ENCODE assay signal across 21 cellular contexts in the genomic region with DNA sequence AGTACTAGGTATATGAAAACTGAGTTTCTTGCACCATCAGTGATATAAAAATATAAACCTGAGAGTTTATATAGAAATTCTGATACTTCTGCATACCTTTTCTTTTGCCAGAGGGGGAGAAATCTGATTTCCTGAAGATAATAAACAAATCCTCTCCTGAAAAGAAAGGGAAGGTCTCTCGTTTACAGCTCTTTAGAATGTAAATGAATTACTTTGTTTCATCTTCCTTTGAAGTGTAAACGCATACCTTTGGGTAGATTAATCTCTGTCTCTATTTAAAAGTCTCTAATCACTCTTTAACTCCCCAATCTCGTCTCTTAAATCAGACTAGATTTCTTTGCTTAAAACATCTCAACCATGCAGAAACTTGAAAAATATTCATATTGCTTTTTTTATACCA.
"Had no signal": no experiment of that assay in that cellular context is flagged by ENCODE, and none has a peak within 500 bp of the region (broad histone marks: within the 10 kb centered on the region; RNA-seq: fewer than 3 reads in every experiment).

No MANE protein-coding gene starts in this region.

- H3K4me3 ChIP-seq: adrenal gland, PC-9 had no signal

- H3K36me3 ChIP-seq: adrenal gland had no signal

- H3K27ac Mint-ChIP-seq: activated CD4-positive, alpha-beta T cell treated with anti-CD3 and anti-CD28 coated beads for 36 hours; activated CD8-positive, alpha-beta T cell treated with anti-CD3 and anti-CD28 coated beads for 36 hours; activated naive CD8-positive, alpha-beta T cell treated with anti-CD3 and anti-CD28 coated beads, Interleukin-2, amount 10 ng/mL, durations not matched to agents 7 days and 5 days had no signal

- H3K27me3 ChIP-seq: adrenal gland had no signal

- H3K4me1 ChIP-seq: adrenal gland had no signal

- H3K36me3 Mint-ChIP-seq: activated naive CD8-positive, alpha-beta T cell treated with anti-CD3 and anti-CD28 coated beads, Interleukin-2, amount 10 ng/mL, durations not matched to agents 7 days and 5 days had no signal

- H3K4me1 Mint-ChIP-seq: activated CD4-positive, alpha-beta T cell treated with anti-CD3 and anti-CD28 coated beads for 36 hours; activated naive CD8-positive, alpha-beta T cell treated with anti-CD3 and anti-CD28 coated beads, Interleukin-2, amount 10 ng/mL, durations not matched to agents 7 days and 5 days had no signal

- DNase-seq: activated CD4-positive, alpha-beta T cell treated with anti-CD3 and anti-CD28 coated beads for 36 hours; activated CD8-positive, alpha-beta memory T cell treated with anti-CD3 and anti-CD28 coated beads, Interleukin-2, amount 50 U/mL, for 4 hours; activated CD8-positive, alpha-beta T cell treated with anti-CD3 and anti-CD28 coated beads for 36 hours; activated naive CD4-positive, alpha-beta T cell treated with anti-CD3 and anti-CD28 coated beads, Interleukin-2, amount 50 U/mL, for 16 hours; activated naive CD8-positive, alpha-beta T cell treated with anti-CD3 and anti-CD28 coated beads, Interleukin-2, amount 10 ng/mL, durations not matched to agents 7 days and 5 days; adrenal gland; anterior cingulate cortex; cerebellar nuclear complex; KBM-7; NCI-H1048; NCI-H1417; NCI-H2029 treated with DMSO at 0.1 percent for 48 hours; NCI-H345; NCI-H510A treated with DMSO at 0.1 percent for 48 hours; NCI-H69; NK-92 treated with Interleukin-12 subunit alpha and Interleukin-12 subunit beta, amount 100 ng/mL, for 24 hours; PC-9; SIG-M5; T-helper 2 cell; T1000 had no signal

- H3K4me2 ChIP-seq: PC-9 had no signal

- ATAC-seq: activated CD4-positive, alpha-beta T cell treated with anti-CD3 and anti-CD28 coated beads for 36 hours; activated CD8-positive, alpha-beta T cell treated with anti-CD3 and anti-CD28 coated beads for 36 hours had no signal

- H3K4me3 Mint-ChIP-seq: activated CD4-positive, alpha-beta T cell treated with anti-CD3 and anti-CD28 coated beads for 36 hours; activated CD8-positive, alpha-beta T cell treated with anti-CD3 and anti-CD28 coated beads for 36 hours; activated naive CD8-positive, alpha-beta T cell treated with anti-CD3 and anti-CD28 coated beads, Interleukin-2, amount 10 ng/mL, durations not matched to agents 7 days and 5 days had no signal

- H3K27me3 Mint-ChIP-seq: activated CD4-positive, alpha-beta T cell treated with anti-CD3 and anti-CD28 coated beads for 36 hours; activated CD8-positive, alpha-beta T cell treated with anti-CD3 and anti-CD28 coated beads for 36 hours; activated naive CD8-positive, alpha-beta T cell treated with anti-CD3 and anti-CD28 coated beads, Interleukin-2, amount 10 ng/mL, durations not matched to agents 7 days and 5 days had no signal

- H2AFZ ChIP-seq: PC-9 had no signal

- H3K9me3 ChIP-seq: adrenal gland had no signal

- H3K9me3 Mint-ChIP-seq: activated CD8-positive, alpha-beta T cell treated with anti-CD3 and anti-CD28 coated beads for 36 hours; activated naive CD8-positive, alpha-beta T cell treated with anti-CD3 and anti-CD28 coated beads, Interleukin-2, amount 10 ng/mL, durations not matched to agents 7 days and 5 days had no signal

- H3K27ac ChIP-seq: adrenal gland, PC-9, VCaP had no signal
